ENCODE assay signal across 22 cellular contexts in the genomic region with DNA sequence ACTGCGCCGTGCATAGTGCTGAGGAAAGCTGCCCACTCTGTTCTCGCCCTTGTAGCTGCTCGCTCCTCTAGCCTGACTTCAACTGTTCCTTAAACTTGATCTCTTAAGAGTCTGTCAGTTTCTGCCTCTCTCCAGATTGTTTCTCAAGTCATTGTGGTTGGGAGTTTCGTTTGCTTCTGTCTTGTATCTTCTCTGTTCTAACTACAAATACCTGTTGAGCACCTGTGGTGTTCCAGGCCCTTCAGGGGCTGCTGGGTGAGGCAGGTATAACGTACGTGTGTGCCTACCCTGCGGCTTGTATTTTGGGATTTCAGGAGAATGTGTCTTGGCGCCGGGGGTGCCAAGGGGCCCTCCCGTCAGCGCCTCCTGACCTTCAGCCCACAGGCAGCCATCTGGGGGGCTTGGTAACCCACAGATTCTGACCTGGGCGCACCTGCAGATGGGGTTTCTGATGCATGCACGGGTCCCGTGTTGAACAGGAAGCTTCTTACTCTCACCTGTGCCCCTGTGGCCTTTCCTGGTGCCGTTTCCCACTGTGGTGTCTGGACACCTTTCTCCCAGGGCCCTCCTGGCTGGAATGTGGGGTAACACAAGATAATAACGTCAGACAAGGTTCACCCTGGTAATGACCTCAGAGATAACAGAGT.
"Had no signal": no experiment of that assay in that cellular context is flagged by ENCODE, and none has a peak within 500 bp of the region (broad histone marks: within the 10 kb centered on the region; RNA-seq: fewer than 3 reads in every experiment).

No MANE protein-coding gene starts in this region.

- H3K27me3 Mint-ChIP-seq: activated CD4-positive, alpha-beta memory T cell treated with anti-CD3 and anti-CD28 coated beads, Interleukin-2, amount 10 ng/mL, durations not matched to agents 7 days and 5 days; activated CD4-positive, alpha-beta T cell treated with anti-CD3 and anti-CD28 coated beads, Interleukin-2, amount 10 ng/mL, durations not matched to agents 7 days and 5 days; activated CD8-positive, alpha-beta memory T cell treated with anti-CD3 and anti-CD28 coated beads, Interleukin-2, amount 10 ng/mL, durations not matched to agents 7 days and 5 days; activated naive CD4-positive, alpha-beta T cell treated with anti-CD3 and anti-CD28 coated beads, Interleukin-2, amount 50 U/mL, for 24 hours; activated naive CD8-positive, alpha-beta T cell treated with anti-CD3 and anti-CD28 coated beads, Interleukin-2, amount 50 U/mL, for 24 hours; naive thymus-derived CD8-positive, alpha-beta T cell; progenitor cell of endocrine pancreas; stimulated activated naive B cell treated with anti-CD40 and anti-IgM and Interleukin-4, amounts not matched to agents 10 μg/mL and 1 μg/mL and 100 μg/mL, for 72 hours had no signal

- DNase-seq: activated CD4-positive, alpha-beta memory T cell treated with anti-CD3 and anti-CD28 coated beads, Interleukin-2, amount 10 ng/mL, durations not matched to agents 7 days and 5 days; activated CD4-positive, alpha-beta T cell treated with anti-CD3 and anti-CD28 coated beads, Interleukin-2, amount 10 ng/mL, durations not matched to agents 7 days and 5 days; activated CD4-positive, CD25-positive, alpha-beta regulatory T cell treated with anti-CD3 and anti-CD28 coated beads, Interleukin-2, amount 50 U/mL, for 72 hours; activated CD8-positive, alpha-beta memory T cell treated with anti-CD3 and anti-CD28 coated beads, Interleukin-2, amount 10 ng/mL, durations not matched to agents 7 days and 5 days; activated naive CD8-positive, alpha-beta T cell treated with anti-CD3 and anti-CD28 coated beads, Interleukin-2, amount 50 U/mL, for 24 hours; activated T-cell treated with anti-CD3 and anti-CD28 coated beads, Interleukin-2, amount 50 U/mL, for 48 hours; amygdala; caudate nucleus; islet precursor cell; left ventricle myocardium inferior; midbrain; naive thymus-derived CD8-positive, alpha-beta T cell; ovary; sigmoid colon; small intestine; stimulated activated CD4-positive, alpha-beta T cell treated with anti-CD3 and anti-CD28 coated beads, Interleukin-1b, Interleukin-23, amount 100 ng/mL, for 48 hours; stimulated activated naive B cell treated with anti-CD40 and anti-IgM and Interleukin-4, amounts not matched to agents 10 μg/mL and 1 μg/mL and 100 μg/mL, for 72 hours; tibial artery; WERI-Rb-1 had no signal

- H3K36me3 Mint-ChIP-seq: activated naive CD4-positive, alpha-beta T cell treated with anti-CD3 and anti-CD28 coated beads, Interleukin-2, amount 50 U/mL, for 24 hours had no signal

- H3K4me3 Mint-ChIP-seq: activated CD4-positive, alpha-beta memory T cell treated with anti-CD3 and anti-CD28 coated beads, Interleukin-2, amount 10 ng/mL, durations not matched to agents 7 days and 5 days; activated CD4-positive, alpha-beta T cell treated with anti-CD3 and anti-CD28 coated beads, Interleukin-2, amount 10 ng/mL, durations not matched to agents 7 days and 5 days; activated CD8-positive, alpha-beta memory T cell treated with anti-CD3 and anti-CD28 coated beads, Interleukin-2, amount 10 ng/mL, durations not matched to agents 7 days and 5 days; activated naive CD4-positive, alpha-beta T cell treated with anti-CD3 and anti-CD28 coated beads, Interleukin-2, amount 50 U/mL, for 24 hours; activated naive CD8-positive, alpha-beta T cell treated with anti-CD3 and anti-CD28 coated beads, Interleukin-2, amount 50 U/mL, for 24 hours; naive thymus-derived CD8-positive, alpha-beta T cell; stimulated activated naive B cell treated with anti-CD40 and anti-IgM and Interleukin-4, amounts not matched to agents 10 μg/mL and 1 μg/mL and 100 μg/mL, for 72 hours had no signal

- ATAC-seq: activated CD8-positive, alpha-beta memory T cell treated with anti-CD3 and anti-CD28 coated beads, Interleukin-2, amount 10 ng/mL, durations not matched to agents 7 days and 5 days; activated naive CD8-positive, alpha-beta T cell treated with anti-CD3 and anti-CD28 coated beads, Interleukin-2, amount 50 U/mL, for 24 hours; naive thymus-derived CD8-positive, alpha-beta T cell; stimulated activated naive B cell treated with anti-CD40 and anti-IgM and Interleukin-4, amounts not matched to agents 10 μg/mL and 1 μg/mL and 100 μg/mL, for 72 hours had no signal

- H3K9me3 Mint-ChIP-seq: activated CD4-positive, alpha-beta memory T cell treated with anti-CD3 and anti-CD28 coated beads, Interleukin-2, amount 10 ng/mL, durations not matched to agents 7 days and 5 days; activated CD4-positive, alpha-beta T cell treated with anti-CD3 and anti-CD28 coated beads, Interleukin-2, amount 10 ng/mL, durations not matched to agents 7 days and 5 days; activated naive CD4-positive, alpha-beta T cell treated with anti-CD3 and anti-CD28 coated beads, Interleukin-2, amount 50 U/mL, for 24 hours; activated naive CD8-positive, alpha-beta T cell treated with anti-CD3 and anti-CD28 coated beads, Interleukin-2, amount 50 U/mL, for 24 hours; activated T-helper 2 cell treated with anti-CD3 and anti-CD28 coated beads, Interferon-gamma antibody, Interleukin-2, Interleukin-4, amounts not matched to agents 10 μg/mL and 5 μg/mL and 100 μg/mL, durations not matched to agents 14 hours and 24 hours and 36 hours; stimulated activated naive B cell treated with anti-CD40 and anti-IgM and Interleukin-4, amounts not matched to agents 10 μg/mL and 1 μg/mL and 100 μg/mL, for 72 hours had no signal

- H3K4me1 Mint-ChIP-seq: activated CD4-positive, alpha-beta memory T cell treated with anti-CD3 and anti-CD28 coated beads, Interleukin-2, amount 10 ng/mL, durations not matched to agents 7 days and 5 days; activated CD4-positive, alpha-beta T cell treated with anti-CD3 and anti-CD28 coated beads, Interleukin-2, amount 10 ng/mL, durations not matched to agents 7 days and 5 days; activated CD8-positive, alpha-beta memory T cell treated with anti-CD3 and anti-CD28 coated beads, Interleukin-2, amount 10 ng/mL, durations not matched to agents 7 days and 5 days; activated naive CD4-positive, alpha-beta T cell treated with anti-CD3 and anti-CD28 coated beads, Interleukin-2, amount 50 U/mL, for 24 hours; activated naive CD8-positive, alpha-beta T cell treated with anti-CD3 and anti-CD28 coated beads, Interleukin-2, amount 50 U/mL, for 24 hours had no signal

- H3K27ac Mint-ChIP-seq: activated CD4-positive, alpha-beta memory T cell treated with anti-CD3 and anti-CD28 coated beads, Interleukin-2, amount 10 ng/mL, durations not matched to agents 7 days and 5 days; activated CD4-positive, alpha-beta T cell treated with anti-CD3 and anti-CD28 coated beads, Interleukin-2, amount 10 ng/mL, durations not matched to agents 7 days and 5 days; activated CD8-positive, alpha-beta memory T cell treated with anti-CD3 and anti-CD28 coated beads, Interleukin-2, amount 10 ng/mL, durations not matched to agents 7 days and 5 days; activated naive CD4-positive, alpha-beta T cell treated with anti-CD3 and anti-CD28 coated beads, Interleukin-2, amount 50 U/mL, for 24 hours; activated naive CD8-positive, alpha-beta T cell treated with anti-CD3 and anti-CD28 coated beads, Interleukin-2, amount 50 U/mL, for 24 hours; activated T-helper 2 cell treated with anti-CD3 and anti-CD28 coated beads, Interferon-gamma antibody, Interleukin-2, Interleukin-4, amounts not matched to agents 10 μg/mL and 5 μg/mL and 100 μg/mL, durations not matched to agents 14 hours and 24 hours and 36 hours; stimulated activated naive B cell treated with anti-CD40 and anti-IgM and Interleukin-4, amounts not matched to agents 10 μg/mL and 1 μg/mL and 100 μg/mL, for 72 hours had no signal
